In the genomic region with DNA sequence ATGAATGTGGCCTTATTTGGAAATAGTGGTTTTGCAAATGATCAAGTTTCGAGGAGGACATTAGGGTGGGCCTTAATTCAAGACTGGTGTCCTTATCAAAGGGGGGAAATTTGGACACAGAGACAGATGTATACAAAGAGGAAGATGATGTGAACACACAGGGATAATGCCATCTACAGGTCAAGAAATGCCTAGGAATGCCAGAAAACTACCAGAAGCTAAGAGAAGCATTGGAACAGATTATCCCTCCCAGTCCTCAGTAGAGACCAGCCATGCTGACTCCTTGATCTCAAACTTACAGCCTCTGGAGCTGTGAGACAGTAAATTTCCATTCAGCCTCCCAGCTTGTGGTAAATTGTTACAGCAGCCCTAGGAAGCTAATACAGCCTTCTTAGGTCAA, we compare ENCODE assay signal across 14 cellular contexts.
DNase-seq lines count a peak whose midpoint lies in the region; ATAC-seq and TF ChIP-seq lines count a peak whose summit lies in the region.
"Had no signal": no experiment of that assay in that cellular context is flagged by ENCODE, and none has a peak within 500 bp of the region (broad histone marks: within the 10 kb centered on the region; RNA-seq: fewer than 3 reads in every experiment).

No MANE protein-coding gene starts in this region.

- TF ChIP-seq CTCF in HCT116 (IDR thresholded peaks at IDR 0.05 in 2 of 3, conservative IDR thresholded peaks at IDR 0.05 in 1 of 3; ENCODE audit: borderline replicate concordance in 1 of 3, insufficient read depth in 1 of 3, low read depth in 2 of 3, low read length in 2 of 3) (peak in 2 of 3 experiments; percentile 24 to 38; a peak in 3 of 6 replicates), endothelial cell (IDR thresholded peaks at IDR 0.05; ENCODE audit: unreplicated experiment) (no peak)

- H3K9me3 Mint-ChIP-seq in CD8-positive, alpha-beta memory T cell: peaks cover 0 to 2% (median 0%) of the 10 kb centered on the region in 5 donors
- H3K9me3 Mint-ChIP-seq in endothelial cell (ENCODE audit: unreplicated experiment): no peaks in the 10 kb centered on the region
- H3K9me3 Mint-ChIP-seq: activated T-helper 1 cell treated with anti-CD3 and anti-CD28 coated beads, Interleukin-12 subunit alpha, Interleukin-12 subunit beta, Interleukin-2, Interleukin-4 antibody, amounts not matched to agents 30 ng/mL and 10 ng/mL and 1 ng/mL, durations not matched to agents 14 hours and 24 hours and 36 hours had no signal

- no peaks in the 10 kb centered on the region for H3K36me3 Mint-ChIP-seq in CD8-positive, alpha-beta memory T cell
- no peaks in the 10 kb centered on the region for H3K36me3 Mint-ChIP-seq in endothelial cell (ENCODE audit: low read depth, unreplicated experiment)

- H3K4me1 Mint-ChIP-seq in CD8-positive, alpha-beta memory T cell: no peaks in the 10 kb centered on the region
- peaks cover 7% of the 10 kb centered on the region for H3K4me1 Mint-ChIP-seq in endothelial cell (ENCODE audit: unreplicated experiment)

- H3K4me1 ChIP-seq in HCT116 (ENCODE audit: control insufficient read depth in 1 of 2, insufficient read depth in 2 of 2, low read length in 2 of 2): no peaks in the 10 kb centered on the region
- H3K4me1 ChIP-seq in CD8-positive, alpha-beta memory T cell (ENCODE audit: insufficient read depth, low read length): no peaks in the 10 kb centered on the region
- H3K4me1 ChIP-seq: HAP-1, prostate gland, tibial nerve had no signal

- no TSS peak for BruUV-seq in HCT116 (replicated peaks; lab: Mats Ljungman, UMichigan)

- TF ChIP-seq RAD21 in HCT116 (IDR thresholded peaks at IDR 0.05; ENCODE audit: low read depth): no peak

- no peak overlapping the region for H2AFZ ChIP-seq in HCT116 (ENCODE audit: low read depth, low read length, poor library complexity, severe bottlenecking)

- no peak overlapping the region for H3K27ac ChIP-seq in HCT116 (ENCODE audit: low read depth, low read length)
- H3K27ac ChIP-seq in CD8-positive, alpha-beta memory T cell (ENCODE audit: low read depth, low read length): no peak overlapping the region
- H3K27ac ChIP-seq: esophagus muscularis mucosa, prostate gland, tibial nerve had no signal

- no peak overlapping the region for H3K4me2 ChIP-seq in HCT116 (ENCODE audit: low read length)

- ATAC-seq in HCT116 (0 out of 2 replicates have a peak, but pooled peaks have one; percentile 60), SK-N-SH treated with all-trans-retinoic acid at 6 μM for 48 hours (peak; percentile 69; the same call in 2 of the 3 replicates)

- no peak overlapping the region for H3K9ac ChIP-seq in HCT116 (ENCODE audit: low read length)

- H3K9me2 ChIP-seq in HCT116 (ENCODE audit: insufficient read depth): no peaks in the 10 kb centered on the region

- RAD21 ChIA-PET in HCT116 (lab: Charles Lee; ENCODE audit: low non-redundant PET in 1 of 2, low total read pairs in 2 of 2, uncharacterized antibody in 2 of 2, unreplicated experiment in 2 of 2): no interaction called here

- CTCF ChIA-PET in HCT116 (lab: Charles Lee): no interaction called here
- CTCF ChIA-PET in CD8-positive, alpha-beta memory T cell (lab: Charles Lee): no interaction called here

- TF ChIP-seq POLR2A in HCT116 (IDR thresholded peaks at IDR 0.05; ENCODE audit: borderline replicate concordance, extremely low read depth, insufficient read depth, insufficient read length): no peak

- H3K79me2 ChIP-seq in HCT116 (ENCODE audit: insufficient read depth, low read length): no peaks in the 10 kb centered on the region

- intact Hi-C loops in HCT116 (cut with micrococcal nuclease): no loop called here

- H3K4me3 Mint-ChIP-seq in CD8-positive, alpha-beta memory T cell: no peak overlapping the region
- no peak overlapping the region for H3K4me3 Mint-ChIP-seq in endothelial cell (ENCODE audit: unreplicated experiment)
- H3K4me3 Mint-ChIP-seq: activated T-helper 1 cell treated with anti-CD3 and anti-CD28 coated beads, Interleukin-12 subunit alpha, Interleukin-12 subunit beta, Interleukin-2, Interleukin-4 antibody, amounts not matched to agents 30 ng/mL and 10 ng/mL and 1 ng/mL, durations not matched to agents 14 hours and 24 hours and 36 hours had no signal

- no peaks in the 10 kb centered on the region for H3K9me3 ChIP-seq in HCT116 (ENCODE audit: control insufficient read depth in 1 of 2, insufficient read depth in 1 of 2, low read depth in 1 of 2, low read length in 2 of 2)
- H3K9me3 ChIP-seq in CD8-positive, alpha-beta memory T cell (ENCODE audit: low read length): no peaks in the 10 kb centered on the region
- H3K9me3 ChIP-seq: esophagus muscularis mucosa, HAP-1, prostate gland, tibial nerve had no signal

- no peak overlapping the region for H3K4me3 ChIP-seq in HCT116 (replicated peaks in 1 of 2; ENCODE audit: low read depth in 1 of 2, low read length in 2 of 2)
- no peak overlapping the region for H3K4me3 ChIP-seq in CD8-positive, alpha-beta memory T cell (ENCODE audit: low read length)
- H3K4me3 ChIP-seq: esophagus muscularis mucosa, HAP-1, prostate gland, tibial nerve had no signal

- H3K36me3 ChIP-seq in HCT116 (ENCODE audit: control insufficient read depth in 1 of 2, insufficient read depth in 2 of 2, low read length in 2 of 2): no peaks in the 10 kb centered on the region
- no peaks in the 10 kb centered on the region for H3K36me3 ChIP-seq in CD8-positive, alpha-beta memory T cell (ENCODE audit: insufficient read depth, low read length)
- H3K36me3 ChIP-seq: esophagus muscularis mucosa, HAP-1, prostate gland, tibial nerve had no signal

- H3K27ac Mint-ChIP-seq in CD8-positive, alpha-beta memory T cell: no peak overlapping the region
- H3K27ac Mint-ChIP-seq in endothelial cell (ENCODE audit: unreplicated experiment): no peak overlapping the region

- H4K20me1 ChIP-seq in HCT116 (ENCODE audit: insufficient read depth): no peaks in the 10 kb centered on the region

- peaks cover 6% of the 10 kb centered on the region for H3K27me3 ChIP-seq in HCT116 (ENCODE audit: insufficient read depth, low read length)
- no peaks in the 10 kb centered on the region for H3K27me3 ChIP-seq in CD8-positive, alpha-beta memory T cell (ENCODE audit: insufficient read depth, low read length, poor library complexity, severe bottlenecking)
- H3K27me3 ChIP-seq: esophagus muscularis mucosa, tibial nerve had no signal

- DNase-seq in COR-L47 (lab: John Stamatoyannopoulos, UW) (peak; percentile 6), HCT116 (ENCODE audit: low read depth, low spot score) (no peak), iPS-NIHi7 (ENCODE audit: extremely low spot score) (peak; percentile 25), endothelial cell (ENCODE audit: low spot score) (no peak), NCI-H2196 (lab: John Stamatoyannopoulos, UW; ENCODE audit: unreplicated experiment) (no peak)
- no peak for DNase-seq in CD8-positive, alpha-beta memory T cell
- DNase-seq: activated CD4-positive, CD25-positive, alpha-beta regulatory T cell; NCI-H1105 treated with DMSO at 0.1 percent for 48 hours had no signal

- no peaks in the 10 kb centered on the region for H3K27me3 Mint-ChIP-seq in CD8-positive, alpha-beta memory T cell
- H3K27me3 Mint-ChIP-seq in endothelial cell (ENCODE audit: unreplicated experiment): no peaks in the 10 kb centered on the region

- POLR2A ChIA-PET in HCT116 (lab: Charles Lee): no interaction called here
- POLR2A ChIA-PET in CD8-positive, alpha-beta memory T cell (lab: Charles Lee): no interaction called here

TF ChIP-seq in HCT116, 20 proteins besides CTCF, POLR2A, EP300 and RAD21 (continues in another document):
- TF ChIP-seq TCF7L2 (IDR thresholded peaks at IDR 0.05; ENCODE audit: borderline replicate concordance, extremely low read depth, insufficient read depth, insufficient read length) (no peak), SP1 (IDR thresholded peaks at IDR 0.05; ENCODE audit: low read depth) (no peak), YY1 (IDR thresholded peaks at IDR 0.05; ENCODE audit: extremely low read depth, insufficient replicate concordance, low read depth, low read length) (no peak), EGR1 (IDR thresholded peaks at IDR 0.05; ENCODE audit: low read depth) (no peak)
- TF ChIP-seq, protein P1, sequence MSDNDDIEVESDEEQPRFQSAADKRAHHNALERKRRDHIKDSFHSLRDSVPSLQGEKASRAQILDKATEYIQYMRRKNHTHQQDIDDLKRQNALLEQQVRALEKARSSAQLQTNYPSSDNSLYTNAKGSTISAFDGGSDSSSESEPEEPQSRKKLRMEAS (IDR thresholded peaks at IDR 0.05): no peak

TF ChIP-seq in SK-N-SH treated with all-trans-retinoic acid at 6 μM for 48 hours, 23 proteins besides CTCF, POLR2A, EP300 and RAD21 (continues in another document):
- no peak for TF ChIP-seq ZNF565 (CRISPR knock-in tag; conservative IDR thresholded peaks at IDR 0.05; ENCODE audit: low read depth)
- no peak for TF ChIP-seq CSDC2 (CRISPR knock-in tag; IDR thresholded peaks at IDR 0.05)
- no peak for TF ChIP-seq ESRRG (CRISPR knock-in tag; IDR thresholded peaks at IDR 0.05)
- TF ChIP-seq, protein P2, sequence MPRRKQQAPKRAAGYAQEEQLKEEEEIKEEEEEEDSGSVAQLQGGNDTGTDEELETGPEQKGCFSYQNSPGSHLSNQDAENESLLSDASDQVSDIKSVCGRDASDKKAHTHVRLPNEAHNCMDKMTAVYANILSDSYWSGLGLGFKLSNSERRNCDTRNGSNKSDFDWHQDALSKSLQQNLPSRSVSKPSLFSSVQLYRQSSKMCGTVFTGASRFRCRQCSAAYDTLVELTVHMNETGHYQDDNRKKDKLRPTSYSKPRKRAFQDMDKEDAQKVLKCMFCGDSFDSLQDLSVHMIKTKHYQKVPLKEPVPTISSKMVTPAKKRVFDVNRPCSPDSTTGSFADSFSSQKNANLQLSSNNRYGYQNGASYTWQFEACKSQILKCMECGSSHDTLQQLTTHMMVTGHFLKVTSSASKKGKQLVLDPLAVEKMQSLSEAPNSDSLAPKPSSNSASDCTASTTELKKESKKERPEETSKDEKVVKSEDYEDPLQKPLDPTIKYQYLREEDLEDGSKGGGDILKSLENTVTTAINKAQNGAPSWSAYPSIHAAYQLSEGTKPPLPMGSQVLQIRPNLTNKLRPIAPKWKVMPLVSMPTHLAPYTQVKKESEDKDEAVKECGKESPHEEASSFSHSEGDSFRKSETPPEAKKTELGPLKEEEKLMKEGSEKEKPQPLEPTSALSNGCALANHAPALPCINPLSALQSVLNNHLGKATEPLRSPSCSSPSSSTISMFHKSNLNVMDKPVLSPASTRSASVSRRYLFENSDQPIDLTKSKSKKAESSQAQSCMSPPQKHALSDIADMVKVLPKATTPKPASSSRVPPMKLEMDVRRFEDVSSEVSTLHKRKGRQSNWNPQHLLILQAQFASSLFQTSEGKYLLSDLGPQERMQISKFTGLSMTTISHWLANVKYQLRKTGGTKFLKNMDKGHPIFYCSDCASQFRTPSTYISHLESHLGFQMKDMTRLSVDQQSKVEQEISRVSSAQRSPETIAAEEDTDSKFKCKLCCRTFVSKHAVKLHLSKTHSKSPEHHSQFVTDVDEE (CRISPR knock-in tag; IDR thresholded peaks at IDR 0.05): no peak

Comparison
In these comparisons a context has a peak if more than half of its experiments do, and no peak if none do; other contexts are left out.
1. DNase-seq: peak in COR-L47 (single experiment) and iPS-NIHi7 (single experiment); none in HCT116 (single experiment), CD8-positive, alpha-beta memory T cell (0 of 5), endothelial cell (single experiment) and NCI-H2196 (single experiment).